ENCODE assay signal across 25 cellular contexts in genomic region chr14:76121089-76121748, GRCh38. TPM values are rescaled to one million over a fixed set of nuclear protein-coding genes. Genes with fewer than 3 reads are reported as not detected.
DNase-seq lines count a peak whose midpoint lies in the region; ATAC-seq, FAIRE-seq and TF ChIP-seq lines count a peak whose summit lies in the region.
"Had no signal": no experiment of that assay in that cellular context is flagged by ENCODE, and none has a peak within 500 bp of the region (broad histone marks: within the 10 kb centered on the region; RNA-seq: fewer than 3 reads in every experiment).

No MANE protein-coding gene starts in this region.

- no peak overlapping the region for H3K27ac Mint-ChIP-seq in activated CD4-positive, alpha-beta memory T cell treated with anti-CD3 and anti-CD28 coated beads for 36 hours
- H3K27ac Mint-ChIP-seq: CD4-positive, CD25-positive, alpha-beta regulatory T cell; T-cell had no signal

- peak; percentile 16 for DNase-seq in MV-4-11 (lab: John Stamatoyannopoulos, UW)
- no peak for DNase-seq in pancreas
- DNase-seq in ureter (ENCODE audit: low spot score), result no peak
- no peak for DNase-seq in HT-29 (ENCODE audit: low spot score)
- no peak for DNase-seq in activated CD4-positive, alpha-beta memory T cell treated with anti-CD3 and anti-CD28 coated beads for 36 hours
- DNase-seq: CD4-positive, CD25-positive, alpha-beta regulatory T cell; DMS79; GOT3; HCEC 1CT; KG1; NCI-H1105; NCI-H146; NCI-H2029 treated with DMSO at 0.1 percent for 48 hours; NCI-H2171; NCI-H345; NCI-H524; NCI-H774; NK-92 treated with Interleukin-12 subunit alpha and Interleukin-12 subunit beta, amount 100 ng/mL, for 24 hours; OCI-M1; SJCRH30; T-cell had no signal

- H3K27me3 ChIP-seq in pancreas, result no peaks in the 10 kb centered on the region
- H3K27me3 ChIP-seq: SJCRH30 had no signal

- H3K9me3 Mint-ChIP-seq in activated CD4-positive, alpha-beta memory T cell treated with anti-CD3 and anti-CD28 coated beads for 36 hours, result no peaks in the 10 kb centered on the region
- H3K9me3 Mint-ChIP-seq: CD4-positive, CD25-positive, alpha-beta regulatory T cell; T-cell had no signal

- no peak overlapping the region for H3K4me3 ChIP-seq in pancreas
- H3K4me3 ChIP-seq: SJCRH30 had no signal

- FAIRE-seq in pancreas (lab: Jason Lieb, UNC), result no peak
- FAIRE-seq: RCC 7860 had no signal

- H3K4me1 ChIP-seq in pancreas, result no peaks in the 10 kb centered on the region
- H3K4me1 ChIP-seq: SJCRH30 had no signal

- intact Hi-C loops in pancreas (cut with DNase I), result no loop called here
- intact Hi-C loops in activated CD4-positive, alpha-beta memory T cell treated with anti-CD3 and anti-CD28 coated beads for 36 hours (cut with micrococcal nuclease), result no loop called here

- no peak for TF ChIP-seq CTCF in pancreas (IDR thresholded peaks at IDR 0.05)

- H3K27me3 Mint-ChIP-seq in activated CD4-positive, alpha-beta memory T cell treated with anti-CD3 and anti-CD28 coated beads for 36 hours, result no peaks in the 10 kb centered on the region
- H3K27me3 Mint-ChIP-seq: CD4-positive, CD25-positive, alpha-beta regulatory T cell had no signal

- H3K27ac ChIP-seq in pancreas, result no peak overlapping the region
- H3K27ac ChIP-seq: HL-60, SJCRH30 had no signal

- H3K4me1 Mint-ChIP-seq in activated CD4-positive, alpha-beta memory T cell treated with anti-CD3 and anti-CD28 coated beads for 36 hours (ENCODE audit: low read depth), result no peaks in the 10 kb centered on the region
- H3K4me1 Mint-ChIP-seq: CD4-positive, CD25-positive, alpha-beta regulatory T cell; T-cell had no signal

- 67 to 71% methylated on average over 4 of the region's 4 CpGs for WGBS in pancreas, 2 donors

- peak; percentile 59 for ATAC-seq in GM19025 (IDR thresholded peaks at IDR 0.05; ENCODE audit: low read depth, unreplicated experiment)
- ATAC-seq in HG02798 (IDR thresholded peaks at IDR 0.05; ENCODE audit: poor library complexity, unreplicated experiment), result peak; percentile 44
- ATAC-seq in pancreas, result no peak
- ATAC-seq: T-cell had no signal

- CTCF ChIA-PET in activated CD4-positive, alpha-beta memory T cell treated with anti-CD3 and anti-CD28 coated beads for 36 hours (lab: Charles Lee), result no interaction called here

- POLR2A ChIA-PET in activated CD4-positive, alpha-beta memory T cell treated with anti-CD3 and anti-CD28 coated beads for 36 hours (lab: Charles Lee), result no interaction called here

- H3K4me3 Mint-ChIP-seq in activated CD4-positive, alpha-beta memory T cell treated with anti-CD3 and anti-CD28 coated beads for 36 hours, result no peak overlapping the region
- H3K4me3 Mint-ChIP-seq: CD4-positive, CD25-positive, alpha-beta regulatory T cell; T-cell had no signal

- no peaks in the 10 kb centered on the region for H3K9me3 ChIP-seq in pancreas
- H3K9me3 ChIP-seq: SJCRH30 had no signal

- no peaks in the 10 kb centered on the region for H3K36me3 ChIP-seq in pancreas
- H3K36me3 ChIP-seq: SJCRH30 had no signal

- no peaks in the 10 kb centered on the region for H3K36me3 Mint-ChIP-seq in activated CD4-positive, alpha-beta memory T cell treated with anti-CD3 and anti-CD28 coated beads for 36 hours
- H3K36me3 Mint-ChIP-seq: CD4-positive, CD25-positive, alpha-beta regulatory T cell; T-cell had no signal

RNA-seq across cellular contexts. Expression of gene GPATCH2L, which starts 30.5 kb away (rescaled TPM):
- 10 to 100 TPM; 13.8 to 29.7 (median 17.4) TPM for total RNA-seq in pancreas
- polyA plus RNA-seq in pancreas, result 1 to 10 TPM; 3.0 to 6.0 TPM
- total RNA-seq in ureter, result 62.4 TPM
- total RNA-seq in HT-29 (2014; rRNA removed; shearing (Covaris generic)), result 17.0 and 19.2 TPM in 2 replicates
- 10 to 100 TPM; 50.1 to 52.1 TPM for total RNA-seq in activated CD4-positive, alpha-beta memory T cell treated with anti-CD3 and anti-CD28 coated beads for 36 hours

Comparison
In these comparisons a context has a peak if more than half of its experiments do, and no peak if none do; other contexts are left out.
1. ATAC-seq: peak in GM19025 (single experiment) and HG02798 (single experiment); none in pancreas (0 of 4).